Comparison of ENCODE assay signal across 9 cellular contexts in the genomic region with DNA sequence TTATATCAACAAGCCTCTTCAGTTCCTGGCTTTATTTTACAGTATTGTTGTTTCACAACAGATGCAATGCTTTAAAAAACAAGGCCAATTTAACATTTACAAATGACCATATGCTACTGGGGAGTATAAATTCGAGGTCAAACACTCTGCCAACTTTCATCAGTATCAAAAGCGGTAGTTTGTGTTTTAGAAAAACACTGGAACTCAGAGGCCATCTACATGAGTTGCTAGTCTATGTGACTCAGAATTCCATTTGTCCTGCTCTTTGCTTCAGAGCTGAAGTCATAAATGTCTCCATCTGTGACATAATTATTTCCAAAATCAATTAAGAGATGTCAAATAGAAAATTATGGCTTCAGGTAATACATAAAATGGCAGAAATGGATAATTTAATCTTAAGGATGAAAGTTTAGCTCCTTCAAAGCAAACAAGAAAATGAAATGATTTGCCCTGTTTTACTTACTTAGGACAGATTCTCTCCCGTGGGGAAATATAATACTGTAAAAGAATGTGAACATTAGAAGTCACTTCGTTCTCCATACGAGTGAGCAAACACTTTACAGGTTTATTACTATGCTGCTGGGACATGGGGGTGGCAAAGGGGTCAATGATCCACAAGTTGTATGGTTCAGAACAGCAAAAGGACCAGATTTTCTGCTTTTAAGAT. TPM values are rescaled to one million over a fixed set of nuclear protein-coding genes. Genes with fewer than 3 reads are reported as not detected.
DNase-seq lines count a peak whose midpoint lies in the region; ATAC-seq and TF ChIP-seq lines count a peak whose summit lies in the region.
"Had no signal": no experiment of that assay in that cellular context is flagged by ENCODE, and none has a peak within 500 bp of the region (broad histone marks: within the 10 kb centered on the region; RNA-seq: fewer than 3 reads in every experiment).

No MANE protein-coding gene starts in this region.

- CTCF ChIA-PET in CD8-positive, alpha-beta T cell (lab: Charles Lee), result no interaction called here

- no peak for TF ChIP-seq CTCF in CD8-positive, alpha-beta T cell (IDR thresholded peaks at IDR 0.05)
- TF ChIP-seq CTCF in cardiac fibroblast (IDR thresholded peaks at IDR 0.05; ENCODE audit: low read depth, low read length), result no peak

- peak overlapping the region; percentile 34 for H3K27ac Mint-ChIP-seq in CD8-positive, alpha-beta T cell
- peak overlapping the region in 6 of 10 donors; percentile 15 to 77 (median 56) for H3K27ac Mint-ChIP-seq in naive thymus-derived CD8-positive, alpha-beta T cell

- POLR2A ChIA-PET in CD8-positive, alpha-beta T cell (lab: Charles Lee), result interaction anchor here (0.6 to 0.8 kb wide), 2 partner anchors 10 to 315 kb away, joined by 3 to 4 read pairs; a partner anchor contains a TSS
- POLR2A ChIA-PET in naive thymus-derived CD8-positive, alpha-beta T cell (lab: Charles Lee), result interaction anchor here (1.2 kb wide), 1 partner anchor 163 kb away, joined by 4 read pairs; a partner anchor contains a TSS

- no peaks in the 10 kb centered on the region for H3K27me3 ChIP-seq in CD8-positive, alpha-beta T cell (ENCODE audit: insufficient read depth, low read length)
- H3K27me3 ChIP-seq: testis had no signal

- H3K36me3 ChIP-seq in CD8-positive, alpha-beta T cell (ENCODE audit: insufficient read depth, low read length), result no peaks in the 10 kb centered on the region

- no peak overlapping the region for H3K4me3 ChIP-seq in CD8-positive, alpha-beta T cell (ENCODE audit: low read depth, low read length)
- H3K4me3 ChIP-seq in cardiac fibroblast (replicated peaks in 1 of 2; ENCODE audit: low read depth in 2 of 2, low read length in 2 of 2), result no peak overlapping the region
- H3K4me3 ChIP-seq: testis had no signal

- H3K4me1 Mint-ChIP-seq in CD8-positive, alpha-beta T cell (ENCODE audit: low read depth), result peaks cover 63% of the 10 kb centered on the region
- peaks cover 26 to 69% (median 58%) of the 10 kb centered on the region in 4 donors for H3K4me1 Mint-ChIP-seq in naive thymus-derived CD8-positive, alpha-beta T cell

- no peak for ATAC-seq in CD8-positive, alpha-beta T cell
- ATAC-seq in naive thymus-derived CD8-positive, alpha-beta T cell, result no peak
- no peak for ATAC-seq in GM19397 (IDR thresholded peaks at IDR 0.05; ENCODE audit: unreplicated experiment)

- intact Hi-C loops in CD8-positive, alpha-beta T cell (cut with DNase I, micrococcal nuclease), result loop anchor here (2.0 to 10.0 kb wide), 3 partner anchors 13 to 1379 kb away; a partner anchor contains a TSS

- no peaks in the 10 kb centered on the region for H3K9me3 Mint-ChIP-seq in CD8-positive, alpha-beta T cell
- no peaks in the 10 kb centered on the region for H3K9me3 Mint-ChIP-seq in naive thymus-derived CD8-positive, alpha-beta T cell

- H3K4me1 ChIP-seq in CD8-positive, alpha-beta T cell (ENCODE audit: insufficient read depth, low read length), result peaks cover 54% of the 10 kb centered on the region

- H3K27ac ChIP-seq in CD8-positive, alpha-beta T cell (ENCODE audit: low read depth, low read length), result no peak overlapping the region

- H3K27me3 Mint-ChIP-seq in CD8-positive, alpha-beta T cell (ENCODE audit: low read depth), result no peaks in the 10 kb centered on the region
- no peaks in the 10 kb centered on the region for H3K27me3 Mint-ChIP-seq in naive thymus-derived CD8-positive, alpha-beta T cell

- H3K4me3 Mint-ChIP-seq in CD8-positive, alpha-beta T cell, result peak overlapping the region; percentile 53
- peak overlapping the region in 9 of 10 donors; percentile 41 to 96 (median 54) for H3K4me3 Mint-ChIP-seq in naive thymus-derived CD8-positive, alpha-beta T cell

- H3K9me3 ChIP-seq in CD8-positive, alpha-beta T cell (ENCODE audit: low read length), result no peaks in the 10 kb centered on the region
- H3K9me3 ChIP-seq: testis had no signal

- DNase-seq in CD8-positive, alpha-beta T cell, result no peak
- DNase-seq in LHCN-M2 (ENCODE audit: low read depth) (peak; percentile 48), cardiac fibroblast (ENCODE audit: low read depth in 2 of 2) (peak; percentile 27 to 64), NCI-H187 treated with DMSO at 0.1 percent for 48 hours (lab: John Stamatoyannopoulos, UW) (no peak), HuH-7 (ENCODE audit: low spot score) (no peak), NCI-H774 (lab: John Stamatoyannopoulos, UW) (no peak)
- DNase-seq in naive thymus-derived CD8-positive, alpha-beta T cell, result no peak
- DNase-seq: testis had no signal

- H3K36me3 Mint-ChIP-seq in CD8-positive, alpha-beta T cell, result peaks cover 19% of the 10 kb centered on the region
- no peaks in the 10 kb centered on the region for H3K36me3 Mint-ChIP-seq in naive thymus-derived CD8-positive, alpha-beta T cell

RNA-seq across cellular contexts. Expression of a gene that starts 3.7 kb away (rescaled TPM):
- total RNA-seq in CD8-positive, alpha-beta T cell, result 10 to 100 TPM; 78.7 to 83.3 TPM
- total RNA-seq in LHCN-M2 (2014; rRNA removed), result 36.1 and 37.6 TPM in 2 replicates
- 13.7 TPM for polyA plus RNA-seq in LHCN-M2 (2012)
- 10 to 100 TPM; 54.3 to 57.6 TPM for total RNA-seq in naive thymus-derived CD8-positive, alpha-beta T cell
- 1 to 10 TPM; 1.7 to 7.4 (median 6.9) TPM for polyA plus RNA-seq in naive thymus-derived CD8-positive, alpha-beta T cell

Comparison
In these comparisons a context has a peak if more than half of its experiments do, and no peak if none do; other contexts are left out.
1. DNase-seq: peak in LHCN-M2 (single experiment) and cardiac fibroblast (2 of 2); none in CD8-positive, alpha-beta T cell (0 of 7), naive thymus-derived CD8-positive, alpha-beta T cell (0 of 10), NCI-H187 treated with DMSO at 0.1 percent for 48 hours (single experiment), HuH-7 (single experiment) and NCI-H774 (single experiment).